ENCODE assay signal across 9 cellular contexts in the genomic region with DNA sequence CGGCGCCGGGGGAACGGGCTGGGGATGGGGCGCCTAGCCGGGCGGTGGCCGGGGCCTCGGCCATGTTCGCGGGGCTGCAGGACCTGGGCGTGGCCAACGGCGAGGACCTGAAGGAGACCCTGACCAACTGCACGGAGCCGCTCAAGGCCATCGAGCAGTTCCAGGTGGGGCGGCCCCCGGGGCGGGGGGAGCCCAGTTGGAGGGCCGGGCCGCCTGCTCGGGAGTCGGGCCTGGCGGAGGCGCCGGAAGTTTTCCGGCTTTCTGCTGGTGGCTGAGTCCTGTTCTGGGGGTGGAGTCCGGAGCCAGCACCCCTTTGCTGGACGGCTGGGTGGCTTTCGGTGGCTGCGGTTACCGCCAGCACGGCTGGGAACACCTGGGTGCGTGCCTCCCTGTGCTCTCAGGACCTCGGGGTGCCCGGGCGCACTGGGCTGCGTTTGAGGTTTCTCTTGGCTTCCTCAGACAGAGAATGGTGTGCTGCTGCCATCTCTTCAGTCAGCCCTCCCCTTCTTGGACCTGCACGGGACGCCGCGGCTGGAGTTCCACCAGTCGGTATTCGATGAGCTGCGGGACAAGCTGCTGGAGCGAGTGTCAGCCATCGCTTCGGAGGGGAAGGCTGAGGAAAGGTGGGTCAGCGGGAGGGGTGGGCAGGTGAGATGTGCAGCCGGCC. TPM values are rescaled to one million over a fixed set of nuclear protein-coding genes. Genes with fewer than 3 reads are reported as not detected.
A peak's percentile ranks its signal among the peaks of the same experiment; 100 is the strongest.
DNase-seq lines count a peak whose midpoint lies in the region; ATAC-seq and TF ChIP-seq lines count a peak whose summit lies in the region.
"Had no signal": no experiment of that assay in that cellular context is flagged by ENCODE, and none has a peak within 500 bp of the region (broad histone marks: within the 10 kb centered on the region; RNA-seq: fewer than 3 reads in every experiment).

No MANE protein-coding gene starts in this region.

- ATAC-seq in HG03108 (IDR thresholded peaks at IDR 0.05; ENCODE audit: unreplicated experiment) = no peak

- H3K36me3 ChIP-seq in ES-I3 (ENCODE audit: insufficient read depth, low read length) (peaks cover 12% of the 10 kb centered on the region), H7 (replicated peaks; ENCODE audit: control insufficient read depth, insufficient read depth, low read length) (peaks cover 17% of the 10 kb centered on the region), OCI-LY3 (replicated peaks; ENCODE audit: low read depth, low read length) (peaks cover 13% of the 10 kb centered on the region), mesodermal cell (ENCODE audit: control insufficient read depth, insufficient read depth, low read length) (peaks cover 34% of the 10 kb centered on the region), vagina (peaks cover 0 to 19% of the 10 kb centered on the region in 2 donors)

- DNase-seq in H7 (no peak), dermis blood vessel endothelial cell (peak; percentile 41), vagina (ENCODE audit: extremely low spot score in 2 of 2) (no peak), occipital lobe (lab: John Stamatoyannopoulos, UW) (no peak)

- intact Hi-C loops in vagina (cut with DNase I) = no loop called here

- H2AFZ ChIP-seq in OCI-LY3 (ENCODE audit: low read depth, low read length) = no peak overlapping the region

- H3K9me3 ChIP-seq in ES-I3 (ENCODE audit: control insufficient read depth, insufficient read depth, low read length) (no peaks in the 10 kb centered on the region), OCI-LY3 (ENCODE audit: insufficient read depth, low read length) (no peaks in the 10 kb centered on the region), mesodermal cell (ENCODE audit: control insufficient read depth, low read length) (no peaks in the 10 kb centered on the region), vagina (no peaks in the 10 kb centered on the region)

- H3K27me3 ChIP-seq in H7 (ENCODE audit: control insufficient read depth, insufficient read depth, low read length) = peaks cover 2% of the 10 kb centered on the region
- no peaks in the 10 kb centered on the region for H3K27me3 ChIP-seq in OCI-LY3 (ENCODE audit: low read depth, low read length)
- no peaks in the 10 kb centered on the region for H3K27me3 ChIP-seq in vagina

- H3K27ac ChIP-seq in OCI-LY3 (ENCODE audit: low read length) (peak overlapping the region; percentile 24), mesodermal cell (ENCODE audit: low read depth, low read length, severe bottlenecking) (peak overlapping the region; percentile 80), vagina (peak overlapping the region; percentile 52)

- H3K4me2 ChIP-seq in OCI-LY3 (ENCODE audit: low read length) = peak overlapping the region; percentile 83

- H3K9ac ChIP-seq in ES-I3 (ENCODE audit: low read depth, low read length) (peak overlapping the region; percentile 55), OCI-LY3 (ENCODE audit: low read length) (peak overlapping the region; percentile 86)

- H4K20me1 ChIP-seq in OCI-LY3 (ENCODE audit: insufficient read depth, low read length) = 0 out of 2 replicates have a peak, but pooled peaks cover 6% of the 10 kb centered on the region

- peaks cover 6% of the 10 kb centered on the region; the same call in 1 of the 2 replicates for H3K4me1 ChIP-seq in ES-I3 (ENCODE audit: insufficient read depth, low read length)
- peaks cover 33% of the 10 kb centered on the region for H3K4me1 ChIP-seq in OCI-LY3 (ENCODE audit: low read length)
- H3K4me1 ChIP-seq in mesodermal cell (ENCODE audit: control insufficient read depth, insufficient read depth, low read length, poor library complexity, severe bottlenecking) = peaks cover 16% of the 10 kb centered on the region
- peaks cover 27% of the 10 kb centered on the region for H3K4me1 ChIP-seq in vagina

- H3K4me3 ChIP-seq in H7 (ENCODE audit: insufficient read depth, low read depth, low read length) (peak overlapping the region; percentile 92), OCI-LY3 (ENCODE audit: low read length) (peak overlapping the region; percentile 96), mesodermal cell (ENCODE audit: extremely low read depth, insufficient read depth, low read length, poor library complexity, severe bottlenecking) (peak overlapping the region; percentile 97), vagina (peak overlapping the region; percentile 78 to 88)

- TF ChIP-seq CTCF in OCI-LY3 (IDR thresholded peaks at IDR 0.05; ENCODE audit: low read depth, low read length) = no peak
- TF ChIP-seq CTCF in vagina (IDR thresholded peaks at IDR 0.05) = no peak

- peak in 1 of 2 donors; percentile 0 for TF ChIP-seq POLR2A in vagina (IDR thresholded peaks at IDR 0.05)

- H3K79me2 ChIP-seq in OCI-LY3 (ENCODE audit: low read length) = peaks cover 31% of the 10 kb centered on the region

- 2 to 4% methylated on average over 40 to 45 of the region's 51 CpGs for WGBS in mesodermal cell (ENCODE audit: insufficient coverage in 2 of 2), 2 experiments

RNA-seq across cellular contexts. Expression of a gene that starts 0.5 kb away (rescaled TPM):
- 112 and 121 TPM in 2 replicates for total RNA-seq in H7 (2014; rRNA removed; shearing (Covaris generic))
- total RNA-seq in dermis blood vessel endothelial cell (55.3 and 83.7 TPM in 2 replicates), vagina (44.0 TPM), occipital lobe (44.8 TPM)
- polyA plus RNA-seq in mesodermal cell (2013, experiment 1 of 2) = 60.0 TPM
- 50.4 TPM for polyA plus RNA-seq in mesodermal cell (2013, experiment 2 of 2)

RNA-seq across cellular contexts. Expression of a gene that starts 4.5 kb away (rescaled TPM):
- total RNA-seq in H7 (2014; rRNA removed; shearing (Covaris generic)) = not detected in 2 replicates
- 0.34 TPM in 1 of 2 replicates, not detected in the other for total RNA-seq in dermis blood vessel endothelial cell
- not detected for polyA plus RNA-seq in mesodermal cell (2013, experiment 1 of 2)
- not detected for polyA plus RNA-seq in mesodermal cell (2013, experiment 2 of 2)
- not detected for total RNA-seq in vagina
- not detected for total RNA-seq in occipital lobe
- total RNA-seq: subcutaneous adipose tissue had no signal

RNA-seq across cellular contexts. Expression of a gene that starts 14.5 kb away (rescaled TPM):
- total RNA-seq in H7 (2014; rRNA removed; shearing (Covaris generic)) = 238 and 257 TPM in 2 replicates
- 128 and 305 TPM in 2 replicates for total RNA-seq in dermis blood vessel endothelial cell
- polyA plus RNA-seq in mesodermal cell (2013, experiment 1 of 2) = 341 TPM
- polyA plus RNA-seq in mesodermal cell (2013, experiment 2 of 2) = 341 TPM
- total RNA-seq in vagina = 312 TPM
- 68.9 TPM for total RNA-seq in occipital lobe

RNA-seq across cellular contexts. Expression of a gene that starts 21.9 kb away (rescaled TPM):
- 21.3 and 23.2 TPM in 2 replicates for total RNA-seq in H7 (2014; rRNA removed; shearing (Covaris generic))
- total RNA-seq in dermis blood vessel endothelial cell (29.8 and 46.0 TPM in 2 replicates), vagina (13.0 TPM), occipital lobe (0.31 TPM)
- polyA plus RNA-seq in mesodermal cell (2013, experiment 1 of 2) = 19.6 TPM
- 15.5 TPM for polyA plus RNA-seq in mesodermal cell (2013, experiment 2 of 2)

RNA-seq across cellular contexts. Expression of a gene that starts 24.9 kb away (rescaled TPM):
- 0.03 TPM in 1 of 2 replicates, not detected in the other for total RNA-seq in H7 (2014; rRNA removed; shearing (Covaris generic))
- not detected in 2 replicates for total RNA-seq in dermis blood vessel endothelial cell
- not detected for polyA plus RNA-seq in mesodermal cell (2013, experiment 1 of 2)
- not detected for polyA plus RNA-seq in mesodermal cell (2013, experiment 2 of 2)
- total RNA-seq in vagina = not detected
- 0.16 TPM for total RNA-seq in occipital lobe
- total RNA-seq: subcutaneous adipose tissue had no signal

Comparison
In these comparisons a context has a peak if more than half of its experiments do, and no peak if none do; other contexts are left out.
1. H3K27ac ChIP-seq: peak in every context shown above with its lines; median percentile 80 in mesodermal cell; 52 in vagina; 24 in OCI-LY3.